ENCODE assay signal across 8 cellular contexts in the genomic region with DNA sequence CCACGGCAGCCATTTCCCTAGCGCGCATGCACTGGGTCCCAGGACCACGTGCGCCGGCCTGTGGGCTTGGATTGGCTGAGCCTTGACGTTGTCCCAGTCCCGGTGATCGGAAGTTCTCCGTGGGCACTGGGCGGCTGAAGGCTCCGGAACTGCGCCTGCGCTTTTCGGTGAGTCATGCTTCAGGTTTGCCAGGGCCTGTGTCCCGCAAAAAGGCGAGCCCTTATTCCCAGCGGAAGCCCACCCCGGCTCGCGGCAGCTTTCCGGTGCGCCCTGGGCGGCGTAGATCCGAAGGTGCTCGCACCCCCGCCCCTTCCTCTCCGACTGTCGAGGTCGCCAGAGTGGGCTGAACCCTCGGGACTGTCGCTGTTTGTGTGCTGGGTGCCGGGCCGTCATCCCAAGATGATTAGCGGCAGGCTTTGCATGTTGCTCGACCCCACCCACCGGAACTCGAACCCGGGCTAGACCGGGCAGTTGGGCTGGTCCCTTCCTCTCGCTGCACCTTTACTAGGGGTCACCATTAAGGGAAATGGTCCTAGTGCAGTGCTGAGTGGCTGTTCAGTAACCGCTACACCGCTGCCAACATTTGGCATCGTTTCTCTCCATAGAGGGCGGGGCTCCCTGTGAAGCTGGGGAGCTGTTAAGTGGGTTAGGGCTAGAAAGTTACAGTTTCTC. TPM values are rescaled to one million over a fixed set of nuclear protein-coding genes. Genes with fewer than 3 reads are reported as not detected.
DNase-seq lines count a peak whose midpoint lies in the region; ATAC-seq and TF ChIP-seq lines count a peak whose summit lies in the region.

A gene with protein sequence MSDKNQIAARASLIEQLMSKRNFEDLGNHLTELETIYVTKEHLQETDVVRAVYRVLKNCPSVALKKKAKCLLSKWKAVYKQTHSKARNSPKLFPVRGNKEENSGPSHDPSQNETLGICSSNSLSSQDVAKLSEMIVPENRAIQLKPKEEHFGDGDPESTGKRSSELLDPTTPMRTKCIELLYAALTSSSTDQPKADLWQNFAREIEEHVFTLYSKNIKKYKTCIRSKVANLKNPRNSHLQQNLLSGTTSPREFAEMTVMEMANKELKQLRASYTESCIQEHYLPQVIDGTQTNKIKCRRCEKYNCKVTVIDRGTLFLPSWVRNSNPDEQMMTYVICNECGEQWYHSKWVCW (plus strand): TSS at position 120 of the 672 bp plus-strand sequence. CDS start 9,368 bp downstream, outside the sequence.

- H3K27me3 ChIP-seq in BLaER1 treated with 17β-estradiol and CSF1 and Interleukin-3, amounts not matched to agents 10 nM and 100 nM = peaks cover 87 to 97% (median 94%) of the 10 kb centered on the region in 11 experiments
- H3K27me3 ChIP-seq in layer of hippocampus (ENCODE audit: control insufficient read depth, insufficient read depth, low read length) = no peaks in the 10 kb centered on the region

- no peaks in the 10 kb centered on the region for H3K36me3 ChIP-seq in BLaER1 treated with 17β-estradiol and CSF1 and Interleukin-3, amounts not matched to agents 10 nM and 100 nM

- DNase-seq in NCI-H526 treated with DMSO at 0.1 percent for 48 hours (lab: John Stamatoyannopoulos, UW) (peak; percentile 96), coronary artery (ENCODE audit: low spot score) (peak; percentile 99)
- peak; percentile 97 for DNase-seq in activated CD4-positive, alpha-beta T cell treated with anti-CD3 and anti-CD28 coated beads, Interleukin-2, amount 10 ng/mL, durations not matched to agents 24 days and 14 days
- DNase-seq in stimulated activated CD4-positive, alpha-beta T cell treated with anti-CD3 and anti-CD28 coated beads, Interleukin-1b, Interleukin-23, amount 100 ng/mL, for 24 hours (ENCODE audit: low read depth in 4 of 4, low spot score in 1 of 4) = peak; percentile 59 to 88 (median 85)

- peak within 1 kb of the TSS; percentile 94 for H3K27ac Mint-ChIP-seq in activated CD4-positive, alpha-beta T cell treated with anti-CD3 and anti-CD28 coated beads, Interleukin-2, amount 10 ng/mL, durations not matched to agents 24 days and 14 days

- H3K4me1 Mint-ChIP-seq in activated CD4-positive, alpha-beta T cell treated with anti-CD3 and anti-CD28 coated beads, Interleukin-2, amount 10 ng/mL, durations not matched to agents 24 days and 14 days = peaks cover 13% of the 10 kb centered on the region

- H3K27ac ChIP-seq in BLaER1 treated with 17β-estradiol and CSF1 and Interleukin-3, amounts not matched to agents 10 nM and 100 nM = peak within 1 kb of the TSS; percentile 59 to 85 (median 77); a peak in 21 of 22 replicates
- H3K27ac ChIP-seq in coronary artery (peak within 1 kb of the TSS; percentile 89 to 98), layer of hippocampus (ENCODE audit: low read depth, low read length) (peak within 1 kb of the TSS; percentile 93)

- ATAC-seq in GM19324 (IDR thresholded peaks at IDR 0.05; ENCODE audit: low FRiP score, unreplicated experiment) (peak; percentile 97), HG03460 (IDR thresholded peaks at IDR 0.05; ENCODE audit: unreplicated experiment) (peak; percentile 92)

- H3K27me3 Mint-ChIP-seq in activated CD4-positive, alpha-beta T cell treated with anti-CD3 and anti-CD28 coated beads, Interleukin-2, amount 10 ng/mL, durations not matched to agents 24 days and 14 days = no peaks in the 10 kb centered on the region

- peaks cover 8% of the 10 kb centered on the region for H3K36me3 Mint-ChIP-seq in activated CD4-positive, alpha-beta T cell treated with anti-CD3 and anti-CD28 coated beads, Interleukin-2, amount 10 ng/mL, durations not matched to agents 24 days and 14 days (ENCODE audit: low read depth)

- peaks cover 34 to 82% (median 54%) of the 10 kb centered on the region in 11 experiments; a peak in 20 of 22 replicates for H4K20me1 ChIP-seq in BLaER1 treated with 17β-estradiol and CSF1 and Interleukin-3, amounts not matched to agents 10 nM and 100 nM

- peak within 1 kb of the TSS; percentile 71 to 94 (median 87) for H3K4me2 ChIP-seq in BLaER1 treated with 17β-estradiol and CSF1 and Interleukin-3, amounts not matched to agents 10 nM and 100 nM

- H3K9ac ChIP-seq in BLaER1 treated with 17β-estradiol and CSF1 and Interleukin-3, amounts not matched to agents 10 nM and 100 nM = peak within 1 kb of the TSS; percentile 68 to 82 (median 80)

- H3K4me3 ChIP-seq in BLaER1 treated with 17β-estradiol and CSF1 and Interleukin-3, amounts not matched to agents 10 nM and 100 nM = peak within 1 kb of the TSS; percentile 58 to 75 (median 68)
- H3K4me3 ChIP-seq in coronary artery = peak within 1 kb of the TSS; percentile 89

- H3K9me3 Mint-ChIP-seq in activated CD4-positive, alpha-beta T cell treated with anti-CD3 and anti-CD28 coated beads, Interleukin-2, amount 10 ng/mL, durations not matched to agents 24 days and 14 days = no peaks in the 10 kb centered on the region

- peaks cover 16 to 28% (median 23%) of the 10 kb centered on the region in 10 experiments for H3K4me1 ChIP-seq in BLaER1 treated with 17β-estradiol and CSF1 and Interleukin-3, amounts not matched to agents 10 nM and 100 nM

- peaks cover 0 to 13% (median 0%) of the 10 kb centered on the region in 11 experiments; a peak in 7 of 22 replicates for H3K9me3 ChIP-seq in BLaER1 treated with 17β-estradiol and CSF1 and Interleukin-3, amounts not matched to agents 10 nM and 100 nM (replicated peaks in 1 of 11)

- intact Hi-C loops in activated CD4-positive, alpha-beta T cell treated with anti-CD3 and anti-CD28 coated beads, Interleukin-2, amount 10 ng/mL, durations not matched to agents 24 days and 14 days (cut with micrococcal nuclease) = loop anchor here (1.0 to 5.0 kb wide), 6 partner anchors 16 to 706 kb away; no protein-coding TSS in a partner anchor

- no peak for TF ChIP-seq CTCF in coronary artery (IDR thresholded peaks at IDR 0.05)

- peak within 1 kb of the TSS; percentile 90 for H3K4me3 Mint-ChIP-seq in activated CD4-positive, alpha-beta T cell treated with anti-CD3 and anti-CD28 coated beads, Interleukin-2, amount 10 ng/mL, durations not matched to agents 24 days and 14 days

RNA-seq across cellular contexts. Expression of the gene that starts here (rescaled TPM):
- total RNA-seq in activated CD4-positive, alpha-beta T cell treated with anti-CD3 and anti-CD28 coated beads, Interleukin-2, amount 10 ng/mL, durations not matched to agents 24 days and 14 days = 3.0 and 4.2 TPM in 2 replicates

Comparison
In these comparisons a context has a peak if more than half of its experiments do, and no peak if none do; other contexts are left out.
1. Peak in every context shown above with its lines: DNase-seq, ATAC-seq, H3K4me3 ChIP-seq and H3K27ac ChIP-seq.